ENCODE assay signal across 19 cellular contexts in genomic region chr3:16142350-16143050, GRCh38. TPM values are rescaled to one million over a fixed set of nuclear protein-coding genes. Genes with fewer than 3 reads are reported as not detected.
DNase-seq lines count a peak whose midpoint lies in the region; ATAC-seq, FAIRE-seq and TF ChIP-seq lines count a peak whose summit lies in the region.
"Had no signal": no experiment of that assay in that cellular context is flagged by ENCODE, and none has a peak within 500 bp of the region (broad histone marks: within the 10 kb centered on the region; RNA-seq: fewer than 3 reads in every experiment).

No MANE protein-coding gene starts in this region.

- no peaks in the 10 kb centered on the region for H3K9me3 ChIP-seq in vagina

- peaks cover 0 to 2% (median 0%) of the 10 kb centered on the region in 5 donors for H3K27me3 Mint-ChIP-seq in naive thymus-derived CD8-positive, alpha-beta T cell

- H3K4me3 ChIP-seq in fibroblast of mammary gland (ENCODE audit: control insufficient read depth, low read depth, low read length) (no peak overlapping the region), vagina (no peak overlapping the region)

- DNase-seq in NCI-H524 treated with DMSO at 0.1 percent for 48 hours (lab: John Stamatoyannopoulos, UW): peak; percentile 58
- DNase-seq in fibroblast of mammary gland (ENCODE audit: low read depth): peak; percentile 53
- DNase-seq in vagina (ENCODE audit: extremely low spot score in 2 of 2): no peak
- DNase-seq in frontal cortex (ENCODE audit: low spot score in 2 of 2): no peak
- DNase-seq in naive thymus-derived CD8-positive, alpha-beta T cell: no peak
- no peak for DNase-seq in NCI-H446 treated with DMSO at 0.1 percent for 48 hours (lab: John Stamatoyannopoulos, UW)
- DNase-seq: AML-193, DND-41, GOT3, NCI-H1092 treated with DMSO at 0.1 percent for 48 hours, NCI-H146, NCI-H2081, NCI-H510A treated with DMSO at 0.1 percent for 48 hours, SIG-M5 had no signal

- no peak overlapping the region for H3K27ac Mint-ChIP-seq in naive thymus-derived CD8-positive, alpha-beta T cell
- H3K27ac Mint-ChIP-seq: CD14-positive monocyte had no signal

- ATAC-seq in HG02610 (IDR thresholded peaks at IDR 0.05; ENCODE audit: unreplicated experiment): peak; percentile 39
- no peak for ATAC-seq in naive thymus-derived CD8-positive, alpha-beta T cell

- peak overlapping the region; percentile 68 for H3K27ac ChIP-seq in vagina
- H3K27ac ChIP-seq: RWPE1 had no signal

- intact Hi-C loops in vagina (cut with DNase I): loop anchor here (5.0 kb wide), 1 partner anchor 35 kb away; no protein-coding TSS in a partner anchor

- H3K4me1 Mint-ChIP-seq in naive thymus-derived CD8-positive, alpha-beta T cell: no peaks in the 10 kb centered on the region
- H3K4me1 Mint-ChIP-seq: CD14-positive monocyte had no signal

- POLR2A ChIA-PET in naive thymus-derived CD8-positive, alpha-beta T cell (lab: Charles Lee): no interaction called here

- H3K4me3 Mint-ChIP-seq in naive thymus-derived CD8-positive, alpha-beta T cell: no peak overlapping the region
- H3K4me3 Mint-ChIP-seq: CD14-positive monocyte had no signal

- TF ChIP-seq CTCF in fibroblast of mammary gland (conservative IDR thresholded peaks at IDR 0.05; ENCODE audit: control insufficient read depth, insufficient read depth, low read depth, low read length) (no peak), vagina (IDR thresholded peaks at IDR 0.05) (no peak)

- H3K27me3 ChIP-seq in vagina: no peaks in the 10 kb centered on the region

- peaks cover 16% of the 10 kb centered on the region for H3K4me1 ChIP-seq in vagina

- H3K36me3 ChIP-seq in vagina: no peaks in the 10 kb centered on the region

- H3K9me3 Mint-ChIP-seq in naive thymus-derived CD8-positive, alpha-beta T cell: peaks cover 0 to 17% (median 10%) of the 10 kb centered on the region in 9 donors

- no peak for FAIRE-seq in frontal cortex (lab: Jason Lieb, UNC)
- FAIRE-seq: G401.6 had no signal

- H3K36me3 Mint-ChIP-seq in naive thymus-derived CD8-positive, alpha-beta T cell: peaks cover 0 to 4% (median 0%) of the 10 kb centered on the region in 3 donors
- H3K36me3 Mint-ChIP-seq: CD14-positive monocyte had no signal

- no peak for TF ChIP-seq POLR2A in vagina (IDR thresholded peaks at IDR 0.05)

RNA-seq across cellular contexts. Expression of gene GALNT15, which starts 32.0 kb away (rescaled TPM):
- total RNA-seq in vagina: 225 TPM
- total RNA-seq in frontal cortex: 2.0 TPM
- total RNA-seq in naive thymus-derived CD8-positive, alpha-beta T cell: not detected
- not detected for polyA plus RNA-seq in naive thymus-derived CD8-positive, alpha-beta T cell
- total RNA-seq: PC-3 had no signal
- polyA plus RNA-seq: CD14-positive monocyte had no signal

Comparison
In these comparisons a context has a peak if more than half of its experiments do, and no peak if none do; other contexts are left out.
1. DNase-seq: peak in NCI-H524 treated with DMSO at 0.1 percent for 48 hours (single experiment) and fibroblast of mammary gland (single experiment); none in vagina (0 of 2), frontal cortex (0 of 2), naive thymus-derived CD8-positive, alpha-beta T cell (0 of 10) and NCI-H446 treated with DMSO at 0.1 percent for 48 hours (single experiment).
2. RNA of gene GALNT15, which starts 32.0 kb away (total RNA-seq): 225 TPM in vagina (single experiment); 2.0 TPM in frontal cortex (single experiment) and not detected in naive thymus-derived CD8-positive, alpha-beta T cell; every median in the first group is over 10 times any median in the second.